ENCODE assay signal across 27 cellular contexts in genomic region chr5:92424785-92425426, GRCh38.
"Had no signal": no experiment of that assay in that cellular context is flagged by ENCODE, and none has a peak within 500 bp of the region (broad histone marks: within the 10 kb centered on the region; RNA-seq: fewer than 3 reads in every experiment).

No MANE protein-coding gene starts in this region.

- H3K36me3 ChIP-seq: breast epithelium, colonic mucosa, Peyer's patch, SJCRH30 had no signal

- H3K27me3 ChIP-seq: breast epithelium, colonic mucosa, Peyer's patch, SJCRH30 had no signal

- H3K36me3 Mint-ChIP-seq: activated naive CD4-positive, alpha-beta T cell treated with anti-CD3 and anti-CD28 coated beads, Interleukin-2, amount 50 U/mL, for 24 hours had no signal

- H3K4me3 ChIP-seq: breast epithelium, colonic mucosa, Peyer's patch, SJCRH30 had no signal

- H3K9me3 Mint-ChIP-seq: activated naive CD4-positive, alpha-beta T cell treated with anti-CD3 and anti-CD28 coated beads, Interleukin-2, amount 50 U/mL, for 24 hours had no signal

- ATAC-seq: activated CD8-positive, alpha-beta T cell treated with anti-CD3 and anti-CD28 coated beads, Interleukin-2, amount 10 ng/mL, durations not matched to agents 7 days and 5 days; SK-N-SH treated with all-trans-retinoic acid at 6 μM for 48 hours had no signal

- DNase-seq: activated CD4-positive, alpha-beta T cell treated with anti-CD3 and anti-CD28 coated beads for 48 hours; activated CD4-positive, alpha-beta T cell treated with anti-CD3 and anti-CD28 coated beads, Interleukin-2, amount 50 U/mL, for 4 hours; activated CD4-positive, CD25-positive, alpha-beta regulatory T cell treated with anti-CD3 and anti-CD28 coated beads, Interleukin-2, amount 50 U/mL, for 72 hours; activated CD8-positive, alpha-beta memory T cell treated with anti-CD3 and anti-CD28 coated beads, Interleukin-2, amount 50 U/mL, for 48 hours; activated CD8-positive, alpha-beta T cell treated with anti-CD3 and anti-CD28 coated beads, Interleukin-2, amount 10 ng/mL, durations not matched to agents 7 days and 5 days; activated effector memory CD4-positive, alpha-beta T cell treated with Interleukin-2 at 50 U/mL for 16 hours; activated naive CD4-positive, alpha-beta T cell; activated T-cell treated with anti-CD3 and anti-CD28 coated beads, Interleukin-2, amount 50 U/mL, for 1 hour; aorta; caudate nucleus; colonic mucosa; MM.1S; NCI-H1048; NCI-H1694; NCI-H2029; NCI-H2107; NCI-H446 treated with DMSO at 0.1 percent for 48 hours; NCI-H524 treated with DMSO at 0.1 percent for 48 hours; NK-92 treated with Interleukin-12 subunit alpha and Interleukin-12 subunit beta, amount 100 ng/mL, for 24 hours; OCI-M1; Peyer's patch; Right ventricle myocardium superior had no signal

- H3K27me3 Mint-ChIP-seq: activated naive CD4-positive, alpha-beta T cell treated with anti-CD3 and anti-CD28 coated beads, Interleukin-2, amount 50 U/mL, for 24 hours had no signal

- H3K4me3 Mint-ChIP-seq: activated CD8-positive, alpha-beta T cell treated with anti-CD3 and anti-CD28 coated beads, Interleukin-2, amount 10 ng/mL, durations not matched to agents 7 days and 5 days; activated naive CD4-positive, alpha-beta T cell treated with anti-CD3 and anti-CD28 coated beads, Interleukin-2, amount 50 U/mL, for 24 hours; T-helper 1 cell treated with Interleukin-12 subunit alpha and Interleukin-12 subunit beta and Interleukin-4 antibody, amounts not matched to agents 30 μg/mL and 1 μg/mL, for 36 hours had no signal

- H3K27ac Mint-ChIP-seq: activated CD8-positive, alpha-beta T cell treated with anti-CD3 and anti-CD28 coated beads, Interleukin-2, amount 10 ng/mL, durations not matched to agents 7 days and 5 days; activated naive CD4-positive, alpha-beta T cell treated with anti-CD3 and anti-CD28 coated beads, Interleukin-2, amount 50 U/mL, for 24 hours; T-helper 1 cell treated with Interleukin-12 subunit alpha and Interleukin-12 subunit beta and Interleukin-4 antibody, amounts not matched to agents 30 μg/mL and 1 μg/mL, for 36 hours had no signal

- H3K9me3 ChIP-seq: breast epithelium, colonic mucosa, Peyer's patch had no signal

- H3K4me1 Mint-ChIP-seq: activated naive CD4-positive, alpha-beta T cell treated with anti-CD3 and anti-CD28 coated beads, Interleukin-2, amount 50 U/mL, for 24 hours had no signal
